8 cellular contexts compared by ENCODE assay signal in the genomic region with DNA sequence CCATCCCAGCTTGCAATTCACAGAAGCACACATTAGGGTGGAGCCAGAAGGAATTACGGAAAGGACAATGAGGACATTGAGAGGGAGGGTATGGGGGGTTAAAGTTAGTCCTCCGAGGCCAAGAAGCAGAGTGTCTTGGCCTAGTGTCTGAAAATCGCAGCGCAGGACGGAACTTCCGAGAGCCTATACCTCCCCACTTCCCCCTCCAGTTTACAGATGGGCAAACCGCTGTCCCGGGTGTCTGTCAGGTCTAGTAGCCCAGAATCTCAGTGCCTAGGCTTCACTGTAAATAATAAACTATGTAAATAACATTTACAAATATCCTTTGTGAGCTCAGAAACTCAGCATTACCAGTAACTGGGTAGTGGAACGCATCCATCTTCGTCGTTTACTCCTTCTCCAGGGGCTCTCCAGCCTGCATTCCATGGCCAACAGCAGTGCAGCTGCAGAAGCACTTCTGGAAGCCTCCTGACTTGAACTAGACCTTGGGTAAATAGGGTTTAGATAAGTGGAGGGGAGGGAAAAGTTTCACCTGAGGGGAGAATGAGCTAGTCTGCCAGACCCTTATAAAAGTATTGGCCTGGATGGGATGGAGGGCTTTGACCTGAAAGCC. TPM values are rescaled to one million over a fixed set of nuclear protein-coding genes. Genes with fewer than 3 reads are reported as not detected.
DNase-seq lines count a peak whose midpoint lies in the region; ATAC-seq and TF ChIP-seq lines count a peak whose summit lies in the region.

No MANE protein-coding gene starts in this region.

- H3K9me3 ChIP-seq in ectodermal cell (ENCODE audit: control insufficient read depth, low read length) (no peaks in the 10 kb centered on the region), upper lobe of left lung (no peaks in the 10 kb centered on the region)

- H3K27ac ChIP-seq in ectodermal cell (ENCODE audit: insufficient read depth, low read depth, low read length, poor library complexity, severe bottlenecking) (peak overlapping the region; percentile 38), upper lobe of left lung (peak overlapping the region; percentile 91 to 97 (median 94))

- ATAC-seq in HG02678 (IDR thresholded peaks at IDR 0.05; ENCODE audit: unreplicated experiment) (peak; percentile 74), upper lobe of left lung (ENCODE audit: low FRiP score in 2 of 2) (peak; percentile 77 to 85)

- TF ChIP-seq CTCF in upper lobe of left lung (IDR thresholded peaks at IDR 0.05), result peak in 1 of 6 experiments; percentile 30

- WGBS in ectodermal cell, 2 experiments, result 24 to 35% methylated on average over 9 to 11 of the region's 11 CpGs
- 15 to 17% methylated on average over 11 of the region's 11 CpGs for WGBS in upper lobe of left lung, 2 donors

- peak in 2 of 4 donors; percentile 42 to 47 for TF ChIP-seq EP300 in upper lobe of left lung (IDR thresholded peaks at IDR 0.05)

- peaks cover 16% of the 10 kb centered on the region for H3K27me3 ChIP-seq in ectodermal cell (ENCODE audit: control insufficient read depth, insufficient read depth, low read length, poor library complexity, severe bottlenecking)
- H3K27me3 ChIP-seq in upper lobe of left lung, result no peaks in the 10 kb centered on the region

- H3K36me3 ChIP-seq in ectodermal cell (ENCODE audit: control insufficient read depth, insufficient read depth, low read length), result no peaks in the 10 kb centered on the region
- no peaks in the 10 kb centered on the region for H3K36me3 ChIP-seq in upper lobe of left lung

- DNase-seq in activated effector memory CD4-positive, alpha-beta T cell treated with anti-CD3 and anti-CD28 coated beads, Interleukin-2, amount 50 U/mL, for 16 hours, result peak; percentile 65
- no peak for DNase-seq in activated effector memory CD4-positive, alpha-beta T cell treated with Interleukin-2 at 50 U/mL for 16 hours
- DNase-seq in NOMO-1 treated with DMSO at 0.1 percent for 48 hours (lab: John Stamatoyannopoulos, UW; ENCODE audit: unreplicated experiment) (peak; percentile 75), medulla oblongata (ENCODE audit: extremely low spot score) (peak; percentile 44), upper lobe of left lung (peak in 1 of 2 donors; percentile 64), NCI-H2029 treated with DMSO at 0.1 percent for 48 hours (lab: John Stamatoyannopoulos, UW) (no peak)

- TF ChIP-seq POLR2A in upper lobe of left lung (IDR thresholded peaks at IDR 0.05), result peak in 1 of 4 donors; percentile 18

- H3K4me3 ChIP-seq in ectodermal cell (ENCODE audit: insufficient read depth, low read depth, low read length) (peak overlapping the region; percentile 53), upper lobe of left lung (peak overlapping the region in 3 of 4 donors; percentile 48 to 57 (median 56))

- H3K4me1 ChIP-seq in ectodermal cell (ENCODE audit: control insufficient read depth, insufficient read depth, low read length), result no peaks in the 10 kb centered on the region
- peaks cover 11 to 24% (median 15%) of the 10 kb centered on the region in 4 donors for H3K4me1 ChIP-seq in upper lobe of left lung

RNA-seq across cellular contexts. Expression of gene ADPRH, which starts 1.0 kb away (rescaled TPM):
- polyA plus RNA-seq in ectodermal cell (2013, experiment 1 of 4), result 2.3 TPM
- polyA plus RNA-seq in ectodermal cell (2013, experiment 2 of 4), result 3.1 TPM
- polyA plus RNA-seq in ectodermal cell (2013, experiment 3 of 4), result 2.1 TPM
- 2.7 TPM for polyA plus RNA-seq in ectodermal cell (2013, experiment 4 of 4)
- total RNA-seq in upper lobe of left lung, result 10 to 100 TPM; 18.9 to 33.8 (median 25.1) TPM

RNA-seq across cellular contexts. Expression of gene PLA1A, which starts 17.4 kb away (rescaled TPM):
- polyA plus RNA-seq in ectodermal cell (2013, experiment 1 of 4), result not detected
- polyA plus RNA-seq in ectodermal cell (2013, experiment 2 of 4), result 0.21 TPM
- polyA plus RNA-seq in ectodermal cell (2013, experiment 3 of 4), result 0.21 TPM
- polyA plus RNA-seq in ectodermal cell (2013, experiment 4 of 4), result not detected
- total RNA-seq in upper lobe of left lung, result 10 to 100 TPM in 4 of 6 donors, 1 to 10 TPM in 2; 1.0 to 27.8 (median 14.6) TPM

RNA-seq across cellular contexts. Expression of gene CD80, which starts 20.8 kb away (rescaled TPM):
- not detected for polyA plus RNA-seq in ectodermal cell (2013, experiment 1 of 4)
- 0.12 TPM for polyA plus RNA-seq in ectodermal cell (2013, experiment 2 of 4)
- 0.27 TPM for polyA plus RNA-seq in ectodermal cell (2013, experiment 3 of 4)
- 0.20 TPM for polyA plus RNA-seq in ectodermal cell (2013, experiment 4 of 4)
- total RNA-seq in upper lobe of left lung, result 10 to 100 TPM in 2 of 6 donors, 1 to 10 TPM in 4; 5.8 to 26.4 (median 8.7) TPM

Comparison
In these comparisons a context has a peak if more than half of its experiments do, and no peak if none do; other contexts are left out.
1. DNase-seq: peak in activated effector memory CD4-positive, alpha-beta T cell treated with anti-CD3 and anti-CD28 coated beads, Interleukin-2, amount 50 U/mL, for 16 hours (single experiment), NOMO-1 treated with DMSO at 0.1 percent for 48 hours (single experiment) and medulla oblongata (single experiment); none in activated effector memory CD4-positive, alpha-beta T cell treated with Interleukin-2 at 50 U/mL for 16 hours (single experiment) and NCI-H2029 treated with DMSO at 0.1 percent for 48 hours (single experiment).